In the genomic region with DNA sequence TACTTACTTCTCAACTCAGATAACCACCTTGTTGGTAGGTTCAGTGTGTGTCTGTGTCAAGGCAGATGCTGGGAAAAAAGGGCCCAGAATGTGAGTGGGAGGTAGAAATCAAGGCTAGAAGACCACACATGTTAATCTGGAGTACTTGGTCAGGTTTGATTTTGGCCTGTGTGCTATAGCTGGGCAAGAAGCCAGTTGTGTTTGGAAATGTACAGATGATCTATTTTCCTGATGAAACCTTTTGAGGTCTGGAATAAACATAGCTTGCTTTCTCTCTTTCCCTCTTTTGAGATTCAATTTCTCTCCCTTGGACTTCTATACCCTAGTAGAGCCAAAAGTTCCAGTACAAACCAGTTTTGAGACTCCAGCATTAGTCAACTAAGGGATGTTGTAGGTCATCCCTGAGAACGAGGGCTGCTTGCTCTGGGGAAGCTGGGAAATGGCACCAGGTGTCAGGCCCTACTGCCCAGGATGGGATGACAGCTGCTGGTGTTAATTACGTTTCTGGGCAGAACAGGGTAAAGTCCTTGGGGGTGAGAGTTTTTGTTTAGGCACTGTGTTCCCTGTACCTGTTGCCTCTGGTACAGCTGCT, we compare ENCODE assay signal across 13 cellular contexts. TPM values are rescaled to one million over a fixed set of nuclear protein-coding genes. Genes with fewer than 3 reads are reported as not detected.
DNase-seq lines count a peak whose midpoint lies in the region; ATAC-seq and TF ChIP-seq lines count a peak whose summit lies in the region.
"Had no signal": no experiment of that assay in that cellular context is flagged by ENCODE, and none has a peak within 500 bp of the region (broad histone marks: within the 10 kb centered on the region; RNA-seq: fewer than 3 reads in every experiment).

No MANE protein-coding gene starts in this region.

- H4K20me1 ChIP-seq in hepatocyte (ENCODE audit: insufficient read depth, poor library complexity, severe bottlenecking), result peaks cover 100% of the 10 kb centered on the region

- H3K27me3 ChIP-seq in hepatocyte (no peaks in the 10 kb centered on the region), upper lobe of right lung (no peaks in the 10 kb centered on the region)

- WGBS in hepatocyte (ENCODE audit: low lambda C conversion rate, missing lambda C conversion rate), result 67% methylated on average over 2 of the region's 2 CpGs

- H3K9me2 ChIP-seq in hepatocyte (replicated peaks; ENCODE audit: insufficient read depth), result no peaks in the 10 kb centered on the region

- H3K4me1 Mint-ChIP-seq in T-helper 17 cell, result peaks cover 84% of the 10 kb centered on the region

- ATAC-seq in Right ventricle myocardium inferior, result peak; percentile 21
- no peak for ATAC-seq in Right ventricle myocardium superior (ENCODE audit: poor library complexity)
- no peak for ATAC-seq in T-helper 17 cell
- no peak for ATAC-seq in upper lobe of right lung
- no peak for ATAC-seq in HG03442 (IDR thresholded peaks at IDR 0.05; ENCODE audit: unreplicated experiment)

- H3K4me2 ChIP-seq in hepatocyte, result no peak overlapping the region
- H3K4me2 ChIP-seq: KMS-11 had no signal

- DNase-seq in Right ventricle myocardium inferior (ENCODE audit: missing footprints) (no peak), Right ventricle myocardium superior (no peak), T-helper 17 cell (no peak), hepatocyte (ENCODE audit: low spot score) (no peak), upper lobe of right lung (peak; percentile 29), amygdala (lab: John Stamatoyannopoulos, UW) (no peak), cerebellum (ENCODE audit: low spot score) (no peak)
- DNase-seq: stimulated activated CD4-positive, alpha-beta T cell treated with anti-CD3 and anti-CD28 coated beads, Interleukin-4, amount 100 ng/mL, for 1 hour had no signal

- H3K27ac ChIP-seq in hepatocyte (peak overlapping the region; percentile 9), upper lobe of right lung (peak overlapping the region; percentile 9)
- H3K27ac ChIP-seq: C4-2B, KMS-11, SK-N-MC had no signal

- peaks cover 22% of the 10 kb centered on the region for H3K4me1 ChIP-seq in hepatocyte (ENCODE audit: insufficient read depth)
- peaks cover 54% of the 10 kb centered on the region for H3K4me1 ChIP-seq in upper lobe of right lung

- no peaks in the 10 kb centered on the region for H3K36me3 ChIP-seq in hepatocyte (replicated peaks; ENCODE audit: insufficient read depth, low read depth)
- H3K36me3 ChIP-seq in upper lobe of right lung, result peaks cover 5% of the 10 kb centered on the region

- no peak overlapping the region for H3K4me3 ChIP-seq in hepatocyte
- H3K4me3 ChIP-seq in upper lobe of right lung, result no peak overlapping the region
- H3K4me3 ChIP-seq: SK-N-MC had no signal

- peak overlapping the region; percentile 98 for H3K27ac Mint-ChIP-seq in T-helper 17 cell
- H3K27ac Mint-ChIP-seq: activated T-helper 2 cell treated with anti-CD3 and anti-CD28 coated beads, Interferon-gamma antibody, Interleukin-2, Interleukin-4, amounts not matched to agents 10 μg/mL and 5 μg/mL and 100 μg/mL, durations not matched to agents 14 hours and 24 hours and 36 hours had no signal

- H3K9me3 ChIP-seq in T-helper 17 cell (ENCODE audit: control insufficient read depth, low read length, poor library complexity, severe bottlenecking) (no peaks in the 10 kb centered on the region), hepatocyte (ENCODE audit: low read depth) (no peaks in the 10 kb centered on the region), upper lobe of right lung (no peaks in the 10 kb centered on the region)

- no peaks in the 10 kb centered on the region for H3K27me3 Mint-ChIP-seq in T-helper 17 cell

- peaks cover 17% of the 10 kb centered on the region for H3K36me3 Mint-ChIP-seq in T-helper 17 cell (ENCODE audit: low read depth)

- peaks cover 100% of the 10 kb centered on the region for H3K79me2 ChIP-seq in hepatocyte

- TF ChIP-seq CTCF in hepatocyte (IDR thresholded peaks at IDR 0.05; ENCODE audit: poor library complexity), result no peak
- no peak for TF ChIP-seq CTCF in upper lobe of right lung (IDR thresholded peaks at IDR 0.05)

- intact Hi-C loops in Right ventricle myocardium inferior (cut with DNase I) (no loop called here), Right ventricle myocardium superior (cut with DNase I) (no loop called here), upper lobe of right lung (cut with DNase I) (no loop called here)

- peak overlapping the region; percentile 15 for H3K4me3 Mint-ChIP-seq in T-helper 17 cell

- H2AFZ ChIP-seq in hepatocyte, result no peak overlapping the region

RNA-seq across cellular contexts. Expression of a gene that starts 15.8 kb away (rescaled TPM):
- total RNA-seq in Right ventricle myocardium inferior, result 214 TPM
- total RNA-seq in Right ventricle myocardium superior, result 200 TPM
- 100 to 1,000 TPM; 181 to 182 TPM for total RNA-seq in T-helper 17 cell
- 38.9 and 39.4 TPM in 2 replicates for total RNA-seq in hepatocyte
- 12.8 and 13.3 TPM in 2 replicates for polyA plus RNA-seq in hepatocyte
- total RNA-seq in upper lobe of right lung, result 92.3 TPM
- 14.6 TPM for total RNA-seq in cerebellum
